23 cellular contexts compared by ENCODE assay signal in genomic region chr21:25550805-25551204, GRCh38. TPM values are rescaled to one million over a fixed set of nuclear protein-coding genes. Genes with fewer than 3 reads are reported as not detected.
DNase-seq lines count a peak whose midpoint lies in the region; ATAC-seq lines count a peak whose summit lies in the region.
"Had no signal": no experiment of that assay in that cellular context is flagged by ENCODE, and none has a peak within 500 bp of the region (broad histone marks: within the 10 kb centered on the region; RNA-seq: fewer than 3 reads in every experiment).

No MANE protein-coding gene starts in this region.

- H4K8ac ChIP-seq in mesenchymal stem cell (ENCODE audit: low read length) = no peak overlapping the region

- H3K9me3 ChIP-seq in mesenchymal stem cell (ENCODE audit: control insufficient read depth, low read length) = no peaks in the 10 kb centered on the region
- H3K9me3 ChIP-seq: BE2C had no signal

- no peak overlapping the region for H3K9ac ChIP-seq in mesenchymal stem cell (ENCODE audit: low read length)
- H3K9ac ChIP-seq: KMS-11 had no signal

- POLR2A ChIA-PET in activated CD4-positive, alpha-beta T cell treated with anti-CD3 and anti-CD28 coated beads for 36 hours (lab: Charles Lee) = interaction anchor here (1.3 kb wide), 1 partner anchor 17 kb away, joined by 3 read pairs; no protein-coding TSS in a partner anchor
- POLR2A ChIA-PET in activated CD4-positive, alpha-beta T cell treated with anti-CD3 and anti-CD28 coated beads, Interleukin-2, amount 10 ng/mL, durations not matched to agents 7 days and 5 days (lab: Charles Lee) = no interaction called here

- peak overlapping the region; percentile 25 for H3K27ac Mint-ChIP-seq in activated CD4-positive, alpha-beta T cell treated with anti-CD3 and anti-CD28 coated beads for 36 hours
- H3K27ac Mint-ChIP-seq in activated CD4-positive, alpha-beta T cell treated with anti-CD3 and anti-CD28 coated beads, Interleukin-2, amount 10 ng/mL, durations not matched to agents 7 days and 5 days = no peak overlapping the region
- H3K27ac Mint-ChIP-seq in activated naive CD8-positive, alpha-beta T cell treated with anti-CD3 and anti-CD28 coated beads, Interleukin-2, amount 50 U/mL, for 24 hours = peak overlapping the region; percentile 10
- H3K27ac Mint-ChIP-seq in activated naive CD8-positive, alpha-beta T cell treated with anti-CD3 and anti-CD28 coated beads for 36 hours = no peak overlapping the region
- peak overlapping the region; percentile 11 for H3K27ac Mint-ChIP-seq in activated T-helper 17 cell treated with anti-CD3 and anti-CD28 coated beads, Interleukin-2, amount 50 U/mL, for 72 hours
- peak overlapping the region; percentile 44 for H3K27ac Mint-ChIP-seq in stimulated activated memory B cell treated with anti-CD40 and anti-IgM and Interleukin-4, amounts not matched to agents 10 μg/mL and 1 μg/mL and 100 μg/mL, for 72 hours
- H3K27ac Mint-ChIP-seq: CD14-positive monocyte had no signal

- no peak overlapping the region for H2AK5ac ChIP-seq in mesenchymal stem cell (ENCODE audit: low read length, severe bottlenecking)

- H2AFZ ChIP-seq in mesenchymal stem cell (ENCODE audit: low read depth, low read length) = no peak overlapping the region

- intact Hi-C loops in activated CD4-positive, alpha-beta T cell treated with anti-CD3 and anti-CD28 coated beads for 36 hours (cut with DNase I, micrococcal nuclease) = no loop called here

- no peak overlapping the region for H4K91ac ChIP-seq in mesenchymal stem cell (ENCODE audit: low read length)

- no peak overlapping the region for H3K4me3 ChIP-seq in mesenchymal stem cell (ENCODE audit: insufficient read depth in 1 of 2, low read depth in 1 of 2, low read length in 2 of 2)

- no peak overlapping the region for H2BK120ac ChIP-seq in mesenchymal stem cell (ENCODE audit: low read depth, low read length)

- no peak overlapping the region for H2BK12ac ChIP-seq in mesenchymal stem cell (ENCODE audit: low read length in 2 of 2)

- H3K4me3 Mint-ChIP-seq in activated CD4-positive, alpha-beta T cell treated with anti-CD3 and anti-CD28 coated beads for 36 hours = peak overlapping the region; percentile 44
- no peak overlapping the region for H3K4me3 Mint-ChIP-seq in activated CD4-positive, alpha-beta T cell treated with anti-CD3 and anti-CD28 coated beads, Interleukin-2, amount 10 ng/mL, durations not matched to agents 7 days and 5 days
- peak overlapping the region; percentile 45 for H3K4me3 Mint-ChIP-seq in activated naive CD8-positive, alpha-beta T cell treated with anti-CD3 and anti-CD28 coated beads, Interleukin-2, amount 50 U/mL, for 24 hours
- H3K4me3 Mint-ChIP-seq in activated naive CD8-positive, alpha-beta T cell treated with anti-CD3 and anti-CD28 coated beads for 36 hours = no peak overlapping the region
- peak overlapping the region; percentile 68 for H3K4me3 Mint-ChIP-seq in activated T-helper 17 cell treated with anti-CD3 and anti-CD28 coated beads, Interleukin-2, amount 50 U/mL, for 72 hours
- H3K4me3 Mint-ChIP-seq in stimulated activated memory B cell treated with anti-CD40 and anti-IgM and Interleukin-4, amounts not matched to agents 10 μg/mL and 1 μg/mL and 100 μg/mL, for 72 hours = no peak overlapping the region
- H3K4me3 Mint-ChIP-seq: CD14-positive monocyte had no signal

- CTCF ChIA-PET in activated CD4-positive, alpha-beta T cell treated with anti-CD3 and anti-CD28 coated beads for 36 hours (lab: Charles Lee) = interaction anchor here (1.7 kb wide), 1 partner anchor 10 kb away, joined by 5 read pairs; no protein-coding TSS in a partner anchor
- CTCF ChIA-PET in activated CD4-positive, alpha-beta T cell treated with anti-CD3 and anti-CD28 coated beads, Interleukin-2, amount 10 ng/mL, durations not matched to agents 7 days and 5 days (lab: Charles Lee) = interaction anchor here (0.9 to 1.2 kb wide), 2 partner anchors 11 to 53 kb away, joined by 3 read pairs; no protein-coding TSS in a partner anchor

- H3K36me3 ChIP-seq in mesenchymal stem cell (ENCODE audit: control insufficient read depth in 1 of 2, insufficient read depth in 2 of 2, low read depth in 1 of 2, low read length in 2 of 2) = no peaks in the 10 kb centered on the region
- H3K36me3 ChIP-seq: BE2C had no signal

- no peaks in the 10 kb centered on the region for H3K27me3 Mint-ChIP-seq in activated CD4-positive, alpha-beta T cell treated with anti-CD3 and anti-CD28 coated beads for 36 hours
- H3K27me3 Mint-ChIP-seq in activated CD4-positive, alpha-beta T cell treated with anti-CD3 and anti-CD28 coated beads, Interleukin-2, amount 10 ng/mL, durations not matched to agents 7 days and 5 days = no peaks in the 10 kb centered on the region
- no peaks in the 10 kb centered on the region for H3K27me3 Mint-ChIP-seq in activated naive CD8-positive, alpha-beta T cell treated with anti-CD3 and anti-CD28 coated beads, Interleukin-2, amount 50 U/mL, for 24 hours
- H3K27me3 Mint-ChIP-seq in activated naive CD8-positive, alpha-beta T cell treated with anti-CD3 and anti-CD28 coated beads for 36 hours = no peaks in the 10 kb centered on the region
- H3K27me3 Mint-ChIP-seq in activated T-helper 17 cell treated with anti-CD3 and anti-CD28 coated beads, Interleukin-2, amount 50 U/mL, for 72 hours = no peaks in the 10 kb centered on the region
- no peaks in the 10 kb centered on the region for H3K27me3 Mint-ChIP-seq in stimulated activated memory B cell treated with anti-CD40 and anti-IgM and Interleukin-4, amounts not matched to agents 10 μg/mL and 1 μg/mL and 100 μg/mL, for 72 hours
- H3K27me3 Mint-ChIP-seq: IgD-negative memory B cell had no signal

- peaks cover 29% of the 10 kb centered on the region for H3K4me1 Mint-ChIP-seq in activated CD4-positive, alpha-beta T cell treated with anti-CD3 and anti-CD28 coated beads for 36 hours
- peaks cover 7% of the 10 kb centered on the region for H3K4me1 Mint-ChIP-seq in activated CD4-positive, alpha-beta T cell treated with anti-CD3 and anti-CD28 coated beads, Interleukin-2, amount 10 ng/mL, durations not matched to agents 7 days and 5 days
- peaks cover 18% of the 10 kb centered on the region for H3K4me1 Mint-ChIP-seq in activated naive CD8-positive, alpha-beta T cell treated with anti-CD3 and anti-CD28 coated beads, Interleukin-2, amount 50 U/mL, for 24 hours
- peaks cover 8% of the 10 kb centered on the region for H3K4me1 Mint-ChIP-seq in activated naive CD8-positive, alpha-beta T cell treated with anti-CD3 and anti-CD28 coated beads for 36 hours
- peaks cover 15% of the 10 kb centered on the region for H3K4me1 Mint-ChIP-seq in activated T-helper 17 cell treated with anti-CD3 and anti-CD28 coated beads, Interleukin-2, amount 50 U/mL, for 72 hours
- H3K4me1 Mint-ChIP-seq in stimulated activated memory B cell treated with anti-CD40 and anti-IgM and Interleukin-4, amounts not matched to agents 10 μg/mL and 1 μg/mL and 100 μg/mL, for 72 hours = peaks cover 19% of the 10 kb centered on the region
- H3K4me1 Mint-ChIP-seq: CD14-positive monocyte had no signal

- H3K23ac ChIP-seq in mesenchymal stem cell (ENCODE audit: low read length in 2 of 2) = no peak overlapping the region

- H3K18ac ChIP-seq in mesenchymal stem cell (ENCODE audit: low read depth in 1 of 2, low read length in 2 of 2) = no peak overlapping the region

- DNase-seq in activated CD4-positive, alpha-beta T cell treated with anti-CD3 and anti-CD28 coated beads for 36 hours = no peak
- no peak for DNase-seq in activated CD4-positive, alpha-beta T cell treated with anti-CD3 and anti-CD28 coated beads, Interleukin-2, amount 10 ng/mL, durations not matched to agents 7 days and 5 days
- DNase-seq in activated naive CD8-positive, alpha-beta T cell treated with anti-CD3 and anti-CD28 coated beads, Interleukin-2, amount 50 U/mL, for 24 hours = no peak
- DNase-seq in activated naive CD8-positive, alpha-beta T cell treated with anti-CD3 and anti-CD28 coated beads for 36 hours = no peak
- DNase-seq in mesenchymal stem cell (no peak), NCI-H2171 treated with DMSO at 0.1 percent for 48 hours (lab: John Stamatoyannopoulos, UW) (no peak)
- DNase-seq: 8988T, ACHN, BE2C, DMS153, DND-41, MM.1S, NCI-H2029 treated with DMSO at 0.1 percent for 48 hours, NCI-H2227 treated with DMSO at 0.1 percent for 48 hours, NCI-H526 treated with DMSO at 0.1 percent for 48 hours, Right ventricle myocardium superior, RPMI8226 had no signal

- no peak overlapping the region for H3K4me2 ChIP-seq in mesenchymal stem cell (ENCODE audit: low read length, poor library complexity, severe bottlenecking)
- H3K4me2 ChIP-seq: KMS-11 had no signal

- no peak for ATAC-seq in activated CD4-positive, alpha-beta T cell treated with anti-CD3 and anti-CD28 coated beads for 36 hours
- ATAC-seq in activated naive CD8-positive, alpha-beta T cell treated with anti-CD3 and anti-CD28 coated beads, Interleukin-2, amount 50 U/mL, for 24 hours = no peak
- ATAC-seq in activated T-helper 17 cell treated with anti-CD3 and anti-CD28 coated beads, Interleukin-2, amount 50 U/mL, for 72 hours (replicated peaks) = peak; percentile 48
- ATAC-seq in stimulated activated memory B cell treated with anti-CD40 and anti-IgM and Interleukin-4, amounts not matched to agents 10 μg/mL and 1 μg/mL and 100 μg/mL, for 72 hours = no peak

- no peak overlapping the region for H3K4ac ChIP-seq in mesenchymal stem cell (ENCODE audit: low read depth in 1 of 2, low read length in 2 of 2)

- 98% methylated on average over 2 of the region's 2 CpGs for WGBS in mesenchymal stem cell

- no peaks in the 10 kb centered on the region for H3K79me1 ChIP-seq in mesenchymal stem cell (replicated peaks; ENCODE audit: low read length, poor library complexity, severe bottlenecking)

- H3K14ac ChIP-seq in mesenchymal stem cell (ENCODE audit: low read length in 2 of 2) = no peak overlapping the region

- no peaks in the 10 kb centered on the region for H3K36me3 Mint-ChIP-seq in activated CD4-positive, alpha-beta T cell treated with anti-CD3 and anti-CD28 coated beads for 36 hours (ENCODE audit: low read depth)
- no peaks in the 10 kb centered on the region for H3K36me3 Mint-ChIP-seq in activated CD4-positive, alpha-beta T cell treated with anti-CD3 and anti-CD28 coated beads, Interleukin-2, amount 10 ng/mL, durations not matched to agents 7 days and 5 days (ENCODE audit: low read depth)
- H3K36me3 Mint-ChIP-seq in activated naive CD8-positive, alpha-beta T cell treated with anti-CD3 and anti-CD28 coated beads, Interleukin-2, amount 50 U/mL, for 24 hours (ENCODE audit: low read depth) = no peaks in the 10 kb centered on the region
- peaks cover 2% of the 10 kb centered on the region for H3K36me3 Mint-ChIP-seq in activated naive CD8-positive, alpha-beta T cell treated with anti-CD3 and anti-CD28 coated beads for 36 hours
- no peaks in the 10 kb centered on the region for H3K36me3 Mint-ChIP-seq in activated T-helper 17 cell treated with anti-CD3 and anti-CD28 coated beads, Interleukin-2, amount 50 U/mL, for 72 hours (ENCODE audit: low read depth)
- H3K36me3 Mint-ChIP-seq in stimulated activated memory B cell treated with anti-CD40 and anti-IgM and Interleukin-4, amounts not matched to agents 10 μg/mL and 1 μg/mL and 100 μg/mL, for 72 hours = no peaks in the 10 kb centered on the region
- H3K36me3 Mint-ChIP-seq: CD14-positive monocyte had no signal

- no peak overlapping the region for H2BK5ac ChIP-seq in mesenchymal stem cell (ENCODE audit: low read depth, low read length, poor library complexity, severe bottlenecking)

- H2BK15ac ChIP-seq in mesenchymal stem cell (ENCODE audit: low read depth, poor library complexity, severe bottlenecking) = no peak overlapping the region

- H3K27me3 ChIP-seq in mesenchymal stem cell (ENCODE audit: control insufficient read depth in 1 of 2, insufficient read depth in 1 of 2, low read length in 2 of 2) = no peaks in the 10 kb centered on the region
- H3K27me3 ChIP-seq: BE2C had no signal

- no peak overlapping the region for H3K27ac ChIP-seq in mesenchymal stem cell (ENCODE audit: low read length, poor library complexity, severe bottlenecking)
- H3K27ac ChIP-seq: HL-60, KMS-11 had no signal

- H3K4me1 ChIP-seq in mesenchymal stem cell (ENCODE audit: control insufficient read depth, insufficient read depth, low read depth, low read length) = no peaks in the 10 kb centered on the region
- H3K4me1 ChIP-seq: BE2C had no signal

- no peaks in the 10 kb centered on the region for H3K9me3 Mint-ChIP-seq in activated CD4-positive, alpha-beta T cell treated with anti-CD3 and anti-CD28 coated beads for 36 hours (ENCODE audit: low read depth)
- H3K9me3 Mint-ChIP-seq in activated CD4-positive, alpha-beta T cell treated with anti-CD3 and anti-CD28 coated beads, Interleukin-2, amount 10 ng/mL, durations not matched to agents 7 days and 5 days = peaks cover 10% of the 10 kb centered on the region
- H3K9me3 Mint-ChIP-seq in activated naive CD8-positive, alpha-beta T cell treated with anti-CD3 and anti-CD28 coated beads, Interleukin-2, amount 50 U/mL, for 24 hours = no peaks in the 10 kb centered on the region
- H3K9me3 Mint-ChIP-seq in activated naive CD8-positive, alpha-beta T cell treated with anti-CD3 and anti-CD28 coated beads for 36 hours = peaks cover 10% of the 10 kb centered on the region
- H3K9me3 Mint-ChIP-seq in activated T-helper 17 cell treated with anti-CD3 and anti-CD28 coated beads, Interleukin-2, amount 50 U/mL, for 72 hours = no peaks in the 10 kb centered on the region
- H3K9me3 Mint-ChIP-seq in stimulated activated memory B cell treated with anti-CD40 and anti-IgM and Interleukin-4, amounts not matched to agents 10 μg/mL and 1 μg/mL and 100 μg/mL, for 72 hours = peaks cover 4% of the 10 kb centered on the region
- H3K9me3 Mint-ChIP-seq: CD14-positive monocyte, IgD-negative memory B cell had no signal

RNA-seq across cellular contexts. Expression of gene MRPL39, which starts 56.5 kb away (rescaled TPM):
- 10 to 100 TPM; 78.4 to 84.5 TPM for total RNA-seq in activated CD4-positive, alpha-beta T cell treated with anti-CD3 and anti-CD28 coated beads for 36 hours
- 10 to 100 TPM; 36.0 to 36.1 TPM for total RNA-seq in activated CD4-positive, alpha-beta T cell treated with anti-CD3 and anti-CD28 coated beads, Interleukin-2, amount 10 ng/mL, durations not matched to agents 7 days and 5 days
- total RNA-seq in activated naive CD8-positive, alpha-beta T cell treated with anti-CD3 and anti-CD28 coated beads for 36 hours = 10 to 100 TPM; 86.1 to 86.2 TPM
- 10 to 100 TPM; 43.5 to 55.7 TPM for total RNA-seq in activated T-helper 17 cell treated with anti-CD3 and anti-CD28 coated beads, Interleukin-2, amount 50 U/mL, for 72 hours
- 25.8 TPM for polyA plus RNA-seq in mesenchymal stem cell (2013, experiment 1 of 2)
- 27.0 TPM for polyA plus RNA-seq in mesenchymal stem cell (2013, experiment 2 of 2)

Comparison
In these comparisons a context has a peak if more than half of its experiments do, and no peak if none do; other contexts are left out.
1. H3K27ac Mint-ChIP-seq: peak in activated CD4-positive, alpha-beta T cell treated with anti-CD3 and anti-CD28 coated beads for 36 hours (single experiment), activated naive CD8-positive, alpha-beta T cell treated with anti-CD3 and anti-CD28 coated beads, Interleukin-2, amount 50 U/mL, for 24 hours (single experiment), activated T-helper 17 cell treated with anti-CD3 and anti-CD28 coated beads, Interleukin-2, amount 50 U/mL, for 72 hours (single experiment) and stimulated activated memory B cell treated with anti-CD40 and anti-IgM and Interleukin-4, amounts not matched to agents 10 μg/mL and 1 μg/mL and 100 μg/mL, for 72 hours (single experiment); none in activated CD4-positive, alpha-beta T cell treated with anti-CD3 and anti-CD28 coated beads, Interleukin-2, amount 10 ng/mL, durations not matched to agents 7 days and 5 days (single experiment) and activated naive CD8-positive, alpha-beta T cell treated with anti-CD3 and anti-CD28 coated beads for 36 hours (single experiment).
2. H3K4me3 Mint-ChIP-seq: peak in activated CD4-positive, alpha-beta T cell treated with anti-CD3 and anti-CD28 coated beads for 36 hours (single experiment), activated naive CD8-positive, alpha-beta T cell treated with anti-CD3 and anti-CD28 coated beads, Interleukin-2, amount 50 U/mL, for 24 hours (single experiment) and activated T-helper 17 cell treated with anti-CD3 and anti-CD28 coated beads, Interleukin-2, amount 50 U/mL, for 72 hours (single experiment); none in activated CD4-positive, alpha-beta T cell treated with anti-CD3 and anti-CD28 coated beads, Interleukin-2, amount 10 ng/mL, durations not matched to agents 7 days and 5 days (single experiment), activated naive CD8-positive, alpha-beta T cell treated with anti-CD3 and anti-CD28 coated beads for 36 hours (single experiment) and stimulated activated memory B cell treated with anti-CD40 and anti-IgM and Interleukin-4, amounts not matched to agents 10 μg/mL and 1 μg/mL and 100 μg/mL, for 72 hours (single experiment).